In genomic region chr9:126376903-126377342, GRCh38 we compare ENCODE assay signal across 15 cellular contexts. TPM values are rescaled to one million over a fixed set of nuclear protein-coding genes. Genes with fewer than 3 reads are reported as not detected.
DNase-seq lines count a peak whose midpoint lies in the region; ATAC-seq and TF ChIP-seq lines count a peak whose summit lies in the region.
"Had no signal": no experiment of that assay in that cellular context is flagged by ENCODE, and none has a peak within 500 bp of the region (broad histone marks: within the 10 kb centered on the region; RNA-seq: fewer than 3 reads in every experiment).

No MANE protein-coding gene starts in this region.

- H3K4me1 Mint-ChIP-seq in dendritic cell treated with granulocyte-macrophage colony-stimulating factor and Interleukin-4, amounts not matched to agents 40 ng/mL and 50 ng/mL, for 4 days (ENCODE audit: low read depth) = peaks cover 88% of the 10 kb centered on the region
- peaks cover 50% of the 10 kb centered on the region for H3K4me1 Mint-ChIP-seq in mesothelial cell of epicardium

- no peaks in the 10 kb centered on the region for H3K9me3 Mint-ChIP-seq in dendritic cell treated with granulocyte-macrophage colony-stimulating factor and Interleukin-4, amounts not matched to agents 40 ng/mL and 50 ng/mL, for 4 days
- H3K9me3 Mint-ChIP-seq in mesothelial cell of epicardium = no peaks in the 10 kb centered on the region
- H3K9me3 Mint-ChIP-seq: activated naive CD4-positive, alpha-beta T cell treated with anti-CD3 and anti-CD28 coated beads, Interleukin-2, amount 50 U/mL, for 72 hours had no signal

- H3K4me1 ChIP-seq in testis = peaks cover 41% of the 10 kb centered on the region

- intact Hi-C loops in dendritic cell treated with granulocyte-macrophage colony-stimulating factor and Interleukin-4, amounts not matched to agents 40 ng/mL and 50 ng/mL, for 4 days (cut with micrococcal nuclease) = no loop called here
- intact Hi-C loops in testis (cut with DNase I; ENCODE audit: low total_unique reads) = no loop called here

- H3K4me3 ChIP-seq in testis = no peak overlapping the region
- H3K4me3 ChIP-seq: GM23248 had no signal

- ATAC-seq in HG03457 (IDR thresholded peaks at IDR 0.05; ENCODE audit: unreplicated experiment) (no peak), GM21619 (IDR thresholded peaks at IDR 0.05; ENCODE audit: unreplicated experiment) (no peak)
- ATAC-seq: activated naive CD4-positive, alpha-beta T cell treated with anti-CD3 and anti-CD28 coated beads, Interleukin-2, amount 50 U/mL, for 72 hours had no signal

- no peaks in the 10 kb centered on the region for H3K36me3 ChIP-seq in testis (ENCODE audit: low read depth, missing control alignments)

- no peaks in the 10 kb centered on the region for H3K27me3 ChIP-seq in testis

- H3K9me3 ChIP-seq in testis = no peaks in the 10 kb centered on the region

- peak overlapping the region; percentile 75 for H3K27ac Mint-ChIP-seq in dendritic cell treated with granulocyte-macrophage colony-stimulating factor and Interleukin-4, amounts not matched to agents 40 ng/mL and 50 ng/mL, for 4 days
- H3K27ac Mint-ChIP-seq in mesothelial cell of epicardium = peak overlapping the region; percentile 64
- H3K27ac Mint-ChIP-seq: activated naive CD4-positive, alpha-beta T cell treated with anti-CD3 and anti-CD28 coated beads, Interleukin-2, amount 50 U/mL, for 72 hours had no signal

- H3K27ac ChIP-seq in testis = peak overlapping the region; percentile 24 to 63
- H3K27ac ChIP-seq: 22Rv1, GM23248 had no signal

- no peak for TF ChIP-seq POLR2A in testis (IDR thresholded peaks at IDR 0.05)

- no peak for TF ChIP-seq CTCF in mesothelial cell of epicardium (IDR thresholded peaks at IDR 0.05; ENCODE audit: unreplicated experiment)
- no peak for TF ChIP-seq CTCF in testis (IDR thresholded peaks at IDR 0.05)

- no peak overlapping the region for H3K4me3 Mint-ChIP-seq in dendritic cell treated with granulocyte-macrophage colony-stimulating factor and Interleukin-4, amounts not matched to agents 40 ng/mL and 50 ng/mL, for 4 days
- no peak overlapping the region for H3K4me3 Mint-ChIP-seq in mesothelial cell of epicardium

- no peaks in the 10 kb centered on the region for H3K27me3 Mint-ChIP-seq in dendritic cell treated with granulocyte-macrophage colony-stimulating factor and Interleukin-4, amounts not matched to agents 40 ng/mL and 50 ng/mL, for 4 days
- H3K27me3 Mint-ChIP-seq in mesothelial cell of epicardium (ENCODE audit: low read depth) = no peaks in the 10 kb centered on the region

- DNase-seq in NCI-H748 (lab: John Stamatoyannopoulos, UW; ENCODE audit: unreplicated experiment) = peak; percentile 18
- no peak for DNase-seq in NCI-H748 treated with DMSO at 0.1 percent for 48 hours (lab: John Stamatoyannopoulos, UW)
- no peak for DNase-seq in mesothelial cell of epicardium (ENCODE audit: low spot score in 2 of 2, unreplicated experiment in 2 of 2)
- peak; percentile 44 for DNase-seq in testis
- no peak for DNase-seq in activated CD4-positive, CD25-positive, alpha-beta regulatory T cell treated with anti-CD3 and anti-CD28 coated beads, Interleukin-2, amount 50 U/mL, for 72 hours
- DNase-seq: activated CD4-positive, alpha-beta T cell treated with anti-CD3 and anti-CD28 coated beads for 48 hours; GM23248; NCI-H2227 treated with DMSO at 0.1 percent for 48 hours; Right ventricle myocardium superior; T-helper 9 cell had no signal

- peaks cover 54% of the 10 kb centered on the region for H3K36me3 Mint-ChIP-seq in dendritic cell treated with granulocyte-macrophage colony-stimulating factor and Interleukin-4, amounts not matched to agents 40 ng/mL and 50 ng/mL, for 4 days (ENCODE audit: low read depth)
- H3K36me3 Mint-ChIP-seq in mesothelial cell of epicardium = peaks cover 9% of the 10 kb centered on the region
- H3K36me3 Mint-ChIP-seq: activated naive CD4-positive, alpha-beta T cell treated with anti-CD3 and anti-CD28 coated beads, Interleukin-2, amount 50 U/mL, for 72 hours had no signal

- WGBS in testis, 2 donors = 79 to 83% methylated on average over 8 of the region's 8 CpGs

RNA-seq across cellular contexts. Expression of gene MVB12B, which starts 50.3 kb away (rescaled TPM):
- total RNA-seq in mesothelial cell of epicardium (38.0 to 43.7 TPM (median 42.0 TPM) in 3 replicates), testis (10 to 100 TPM; 26.2 to 30.7 TPM)
- polyA plus RNA-seq in testis (ENCODE audit: insufficient read depth, low read depth, low replicate concordance) = 13.6 TPM

Comparison
In these comparisons a context has a peak if more than half of its experiments do, and no peak if none do; other contexts are left out.
1. DNase-seq: peak in NCI-H748 (single experiment) and testis (single experiment); none in NCI-H748 treated with DMSO at 0.1 percent for 48 hours (single experiment), mesothelial cell of epicardium (0 of 2) and activated CD4-positive, CD25-positive, alpha-beta regulatory T cell treated with anti-CD3 and anti-CD28 coated beads, Interleukin-2, amount 50 U/mL, for 72 hours (single experiment).